Comparison of ENCODE assay signal across 18 cellular contexts in the genomic region with DNA sequence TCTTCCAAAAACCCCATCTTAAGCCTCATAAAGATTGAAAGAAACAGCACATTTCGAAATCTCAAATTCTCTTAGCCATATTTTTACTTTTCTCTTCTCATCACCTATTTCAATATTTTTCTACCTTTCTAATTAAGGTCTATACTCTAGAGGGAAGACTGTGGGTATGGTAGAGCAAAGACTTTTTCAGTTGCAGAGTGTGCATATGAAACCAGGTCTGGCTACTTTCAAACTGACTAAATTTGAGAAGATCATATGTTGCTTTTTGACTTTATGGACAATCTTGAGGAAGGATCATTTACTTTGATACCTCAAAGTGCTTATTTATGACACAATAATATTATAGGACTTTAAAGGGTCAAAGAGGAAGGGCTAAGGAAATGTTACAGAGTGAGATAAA. TPM values are rescaled to one million over a fixed set of nuclear protein-coding genes. Genes with fewer than 3 reads are reported as not detected.
DNase-seq lines count a peak whose midpoint lies in the region; ATAC-seq and TF ChIP-seq lines count a peak whose summit lies in the region.
"Had no signal": no experiment of that assay in that cellular context is flagged by ENCODE, and none has a peak within 500 bp of the region (broad histone marks: within the 10 kb centered on the region; RNA-seq: fewer than 3 reads in every experiment).

No MANE protein-coding gene starts in this region.

- no peaks in the 10 kb centered on the region for H3K79me2 ChIP-seq in hepatocyte

- H3K9me3 ChIP-seq in hepatocyte (ENCODE audit: low read depth), result no peaks in the 10 kb centered on the region
- H3K9me3 ChIP-seq: ovary had no signal

- peaks cover 11% of the 10 kb centered on the region for H3K27me3 Mint-ChIP-seq in activated T-helper 17 cell treated with anti-CD3 and anti-CD28 coated beads, Interleukin-2, amount 50 U/mL, for 72 hours

- no peaks in the 10 kb centered on the region for H3K36me3 ChIP-seq in hepatocyte (replicated peaks; ENCODE audit: insufficient read depth, low read depth)
- H3K36me3 ChIP-seq: cardiac muscle cell, ovary had no signal

- no peaks in the 10 kb centered on the region for H3K4me1 ChIP-seq in hepatocyte (ENCODE audit: insufficient read depth)

- H3K4me3 ChIP-seq in hepatocyte, result no peak overlapping the region
- H3K4me3 ChIP-seq: cardiac muscle cell, ovary had no signal

- H3K27ac ChIP-seq in hepatocyte, result no peak overlapping the region
- H3K27ac ChIP-seq: cardiac muscle cell, ovary had no signal

- H3K9me3 Mint-ChIP-seq in activated T-helper 17 cell treated with anti-CD3 and anti-CD28 coated beads, Interleukin-2, amount 50 U/mL, for 72 hours, result no peaks in the 10 kb centered on the region
- H3K9me3 Mint-ChIP-seq: activated CD4-positive, alpha-beta T cell treated with anti-CD3 and anti-CD28 coated beads, Interleukin-2, amount 10 ng/mL, durations not matched to agents 24 days and 14 days; stimulated activated naive B cell treated with anti-CD40 and anti-IgM and Interleukin-4, amounts not matched to agents 10 μg/mL and 1 μg/mL and 100 μg/mL, for 72 hours had no signal

- no peak overlapping the region for H3K4me3 Mint-ChIP-seq in activated T-helper 17 cell treated with anti-CD3 and anti-CD28 coated beads, Interleukin-2, amount 50 U/mL, for 72 hours
- H3K4me3 Mint-ChIP-seq: activated CD4-positive, alpha-beta T cell treated with anti-CD3 and anti-CD28 coated beads, Interleukin-2, amount 10 ng/mL, durations not matched to agents 24 days and 14 days; stimulated activated naive B cell treated with anti-CD40 and anti-IgM and Interleukin-4, amounts not matched to agents 10 μg/mL and 1 μg/mL and 100 μg/mL, for 72 hours had no signal

- no peaks in the 10 kb centered on the region for H3K9me2 ChIP-seq in hepatocyte (replicated peaks; ENCODE audit: insufficient read depth)

- no peak overlapping the region for H2AFZ ChIP-seq in hepatocyte

- DNase-seq in midbrain (lab: John Stamatoyannopoulos, UW), result no peak
- DNase-seq in hepatocyte (ENCODE audit: low spot score), result no peak
- DNase-seq in cerebellar cortex (ENCODE audit: low spot score), result no peak
- DNase-seq: activated CD4-positive, alpha-beta T cell treated with anti-CD3 and anti-CD28 coated beads, Interleukin-2, amount 10 ng/mL, durations not matched to agents 24 days and 14 days; activated T-cell treated with anti-CD3 and anti-CD28 coated beads, Interleukin-2, amount 50 U/mL, for 1 hour; Calu3; effector memory CD4-positive, alpha-beta T cell; Kasumi-1; NCI-H1436; NCI-H446; ovary; stimulated activated naive B cell treated with anti-CD40 and anti-IgM and Interleukin-4, amounts not matched to agents 10 μg/mL and 1 μg/mL and 100 μg/mL, for 72 hours had no signal

- TF ChIP-seq CTCF in hepatocyte (IDR thresholded peaks at IDR 0.05; ENCODE audit: poor library complexity), result no peak

- H3K4me1 Mint-ChIP-seq in activated T-helper 17 cell treated with anti-CD3 and anti-CD28 coated beads, Interleukin-2, amount 50 U/mL, for 72 hours, result no peaks in the 10 kb centered on the region
- H3K4me1 Mint-ChIP-seq: activated CD4-positive, alpha-beta T cell treated with anti-CD3 and anti-CD28 coated beads, Interleukin-2, amount 10 ng/mL, durations not matched to agents 24 days and 14 days; stimulated activated naive B cell treated with anti-CD40 and anti-IgM and Interleukin-4, amounts not matched to agents 10 μg/mL and 1 μg/mL and 100 μg/mL, for 72 hours had no signal

- no peaks in the 10 kb centered on the region for H3K36me3 Mint-ChIP-seq in activated T-helper 17 cell treated with anti-CD3 and anti-CD28 coated beads, Interleukin-2, amount 50 U/mL, for 72 hours (ENCODE audit: low read depth)
- H3K36me3 Mint-ChIP-seq: stimulated activated naive B cell treated with anti-CD40 and anti-IgM and Interleukin-4, amounts not matched to agents 10 μg/mL and 1 μg/mL and 100 μg/mL, for 72 hours had no signal

- no peaks in the 10 kb centered on the region for H3K27me3 ChIP-seq in hepatocyte
- H3K27me3 ChIP-seq: cardiac muscle cell, ovary had no signal

- no peak overlapping the region for H3K27ac Mint-ChIP-seq in activated T-helper 17 cell treated with anti-CD3 and anti-CD28 coated beads, Interleukin-2, amount 50 U/mL, for 72 hours
- H3K27ac Mint-ChIP-seq: activated CD4-positive, alpha-beta T cell treated with anti-CD3 and anti-CD28 coated beads, Interleukin-2, amount 10 ng/mL, durations not matched to agents 24 days and 14 days; stimulated activated naive B cell treated with anti-CD40 and anti-IgM and Interleukin-4, amounts not matched to agents 10 μg/mL and 1 μg/mL and 100 μg/mL, for 72 hours had no signal

- WGBS in hepatocyte (ENCODE audit: low lambda C conversion rate, missing lambda C conversion rate), result 93% methylated on average over 1 of the region's 1 CpG

- ATAC-seq in GM18517 (IDR thresholded peaks at IDR 0.05; ENCODE audit: unreplicated experiment) (peak; percentile 80), GM19467 (IDR thresholded peaks at IDR 0.05; ENCODE audit: unreplicated experiment) (peak; percentile 81), HG02852 (IDR thresholded peaks at IDR 0.05; ENCODE audit: unreplicated experiment) (peak; percentile 91), HG03520 (IDR thresholded peaks at IDR 0.05; ENCODE audit: unreplicated experiment) (peak; percentile 90)
- ATAC-seq in activated T-helper 17 cell treated with anti-CD3 and anti-CD28 coated beads, Interleukin-2, amount 50 U/mL, for 72 hours (replicated peaks), result no peak
- ATAC-seq: stimulated activated naive B cell treated with anti-CD40 and anti-IgM and Interleukin-4, amounts not matched to agents 10 μg/mL and 1 μg/mL and 100 μg/mL, for 72 hours had no signal

- H4K20me1 ChIP-seq in hepatocyte (ENCODE audit: insufficient read depth, poor library complexity, severe bottlenecking), result no peaks in the 10 kb centered on the region

- no peak overlapping the region for H3K4me2 ChIP-seq in hepatocyte

RNA-seq across cellular contexts. Expression of a gene that starts 20.7 kb away (rescaled TPM):
- total RNA-seq in activated T-helper 17 cell treated with anti-CD3 and anti-CD28 coated beads, Interleukin-2, amount 50 U/mL, for 72 hours, result not detected
- 6.0 and 7.3 TPM in 2 replicates for total RNA-seq in hepatocyte
- 4.1 and 5.7 TPM in 2 replicates for polyA plus RNA-seq in hepatocyte
- total RNA-seq: activated CD4-positive, alpha-beta T cell treated with anti-CD3 and anti-CD28 coated beads, Interleukin-2, amount 10 ng/mL, durations not matched to agents 24 days and 14 days; Calu3 had no signal
